In the genomic region with DNA sequence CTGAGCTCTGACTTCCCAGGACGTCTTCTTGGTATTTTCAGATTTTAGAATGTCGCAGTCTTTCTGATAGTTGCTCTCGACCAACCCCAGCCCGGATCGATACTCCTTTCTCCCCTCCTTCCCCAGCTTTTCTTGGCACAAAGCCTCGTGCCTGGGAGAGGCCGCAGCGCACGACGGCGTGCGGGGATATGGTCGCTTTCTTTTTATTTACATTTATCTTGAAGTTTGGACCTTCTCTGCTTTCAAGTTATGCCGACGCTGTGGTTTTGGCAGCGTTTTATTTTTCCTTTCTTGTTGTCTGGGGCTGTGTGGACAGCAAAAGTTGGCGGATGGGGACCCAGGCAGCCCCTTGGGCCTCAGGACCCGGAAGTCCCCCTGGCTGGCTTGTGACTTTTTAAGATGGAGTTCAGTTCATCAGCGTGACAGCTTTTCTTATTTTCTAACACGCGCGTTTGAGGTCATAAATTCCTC, we compare ENCODE assay signal across 17 cellular contexts. TPM values are rescaled to one million over a fixed set of nuclear protein-coding genes. Genes with fewer than 3 reads are reported as not detected.
DNase-seq lines count a peak whose midpoint lies in the region; ATAC-seq, FAIRE-seq and TF ChIP-seq lines count a peak whose summit lies in the region.
"Had no signal": no experiment of that assay in that cellular context is flagged by ENCODE, and none has a peak within 500 bp of the region (broad histone marks: within the 10 kb centered on the region; RNA-seq: fewer than 3 reads in every experiment).

No MANE protein-coding gene starts in this region.

- H3K9me3 ChIP-seq in left ventricle myocardium inferior (replicated peaks) (no peaks in the 10 kb centered on the region), pancreas (no peaks in the 10 kb centered on the region)
- H3K9me3 ChIP-seq: right atrium auricular region had no signal

- H3K36me3 Mint-ChIP-seq in effector memory CD8-positive, alpha-beta T cell (ENCODE audit: insufficient read depth), result no peaks in the 10 kb centered on the region

- no peaks in the 10 kb centered on the region for H3K27me3 Mint-ChIP-seq in effector memory CD8-positive, alpha-beta T cell

- peak overlapping the region in 1 of 2 donors; percentile 9 for H3K27ac Mint-ChIP-seq in effector memory CD8-positive, alpha-beta T cell

- H3K9me3 Mint-ChIP-seq in effector memory CD8-positive, alpha-beta T cell, result no peaks in the 10 kb centered on the region

- H3K27ac ChIP-seq in left ventricle myocardium inferior (replicated peaks), result no peak overlapping the region
- H3K27ac ChIP-seq in pancreas, result peak overlapping the region in 2 of 4 donors; percentile 1 to 33
- H3K27ac ChIP-seq: right atrium auricular region had no signal

- WGBS in pancreas, 2 donors, result 18 to 27% methylated on average over 22 of the region's 22 CpGs

- no peak for TF ChIP-seq CTCF in left ventricle myocardium inferior (IDR thresholded peaks at IDR 0.05; ENCODE audit: borderline replicate concordance)
- no peak for TF ChIP-seq CTCF in pancreas (IDR thresholded peaks at IDR 0.05)

- H3K27me3 ChIP-seq in left ventricle myocardium inferior (ENCODE audit: low read depth) (no peaks in the 10 kb centered on the region), pancreas (no peaks in the 10 kb centered on the region)
- H3K27me3 ChIP-seq: right atrium auricular region had no signal

- peak overlapping the region; percentile 35 for H3K4me3 ChIP-seq in left ventricle myocardium inferior
- peak overlapping the region in 3 of 4 donors; percentile 5 to 21 (median 14) for H3K4me3 ChIP-seq in pancreas

- peaks cover 0 to 7% of the 10 kb centered on the region in 2 donors for H3K4me1 Mint-ChIP-seq in effector memory CD8-positive, alpha-beta T cell (ENCODE audit: low read depth in 2 of 2)

- H3K36me3 ChIP-seq in left ventricle myocardium inferior, result no peaks in the 10 kb centered on the region
- H3K36me3 ChIP-seq in pancreas, result no peaks in the 10 kb centered on the region
- H3K36me3 ChIP-seq: right atrium auricular region had no signal

- H3K4me3 Mint-ChIP-seq in effector memory CD8-positive, alpha-beta T cell, result no peak overlapping the region

- intact Hi-C loops in left ventricle myocardium inferior (cut with micrococcal nuclease), result no loop called here
- intact Hi-C loops in Right ventricle myocardium superior (cut with DNase I), result no loop called here
- intact Hi-C loops in pancreas (cut with DNase I), result no loop called here

- DNase-seq in left ventricle myocardium inferior, result no peak
- DNase-seq in Right ventricle myocardium superior, result no peak
- DNase-seq in fibroblast of peridontal ligament (ENCODE audit: extremely low read depth), result peak; percentile 42
- DNase-seq in pancreas, result no peak
- no peak for DNase-seq in activated T-cell treated with anti-CD3 and anti-CD28 coated beads for 4 hours
- no peak for DNase-seq in CD1c-positive myeloid dendritic cell (ENCODE audit: extremely low spot score)
- no peak for DNase-seq in effector memory CD8-positive, alpha-beta T cell
- DNase-seq: DMS79; effector CD8-positive, alpha-beta T cell; GOT3; NCI-H524; RPMI8226; T1000 had no signal

- no peak for FAIRE-seq in pancreas (lab: Jason Lieb, UNC)

- H3K4me1 ChIP-seq in left ventricle myocardium inferior (no peaks in the 10 kb centered on the region), pancreas (no peaks in the 10 kb centered on the region)
- H3K4me1 ChIP-seq: right atrium auricular region had no signal

- ATAC-seq in Right ventricle myocardium superior (ENCODE audit: poor library complexity) (no peak), pancreas (peak; percentile 44 to 69 (median 65)), HG02884 (IDR thresholded peaks at IDR 0.05; ENCODE audit: unreplicated experiment) (no peak)
- no peak for ATAC-seq in effector memory CD8-positive, alpha-beta T cell (replicated peaks)

RNA-seq across cellular contexts. Expression of a gene that starts 4.2 kb away (rescaled TPM):
- not detected for total RNA-seq in left ventricle myocardium inferior
- total RNA-seq in Right ventricle myocardium superior, result not detected
- total RNA-seq in pancreas, result not detected
- polyA plus RNA-seq in pancreas, result under 1 TPM in 1 of 2 donors, not detected in 1; 0.14 TPM
- total RNA-seq: A673, mesenteric fat pad, right atrium auricular region had no signal

RNA-seq across cellular contexts. Expression of a gene that starts 15.8 kb away (rescaled TPM):
- total RNA-seq in left ventricle myocardium inferior, result 74.6 TPM
- total RNA-seq in Right ventricle myocardium superior, result 66.9 TPM
- total RNA-seq in pancreas, result 100 to 1,000 TPM; 103 to 139 (median 107) TPM
- polyA plus RNA-seq in pancreas, result 100 to 1,000 TPM; 111 to 144 TPM

RNA-seq across cellular contexts. Expression of a gene that starts 31.6 kb away (rescaled TPM):
- total RNA-seq in left ventricle myocardium inferior (25.6 TPM), Right ventricle myocardium superior (29.9 TPM), pancreas (10 to 100 TPM; 47.5 to 98.2 (median 66.3) TPM)
- 10 to 100 TPM; 63.4 to 64.8 TPM for polyA plus RNA-seq in pancreas

RNA-seq across cellular contexts. Expression of a gene that starts 43.8 kb away (rescaled TPM):
- 32.1 TPM for total RNA-seq in left ventricle myocardium inferior
- 33.5 TPM for total RNA-seq in Right ventricle myocardium superior
- 10 to 100 TPM; 13.9 to 31.2 (median 21.4) TPM for total RNA-seq in pancreas
- polyA plus RNA-seq in pancreas, result 10 to 100 TPM; 10.3 to 30.3 TPM

RNA-seq across cellular contexts. Expression of a gene that starts 43.9 kb away (rescaled TPM):
- total RNA-seq in left ventricle myocardium inferior (629 TPM), Right ventricle myocardium superior (666 TPM), pancreas (100 to 1,000 TPM; 493 to 810 (median 529) TPM)
- 100 to 1,000 TPM; 530 to 652 TPM for polyA plus RNA-seq in pancreas

Comparison
In these comparisons a context has a peak if more than half of its experiments do, and no peak if none do; other contexts are left out.
1. ATAC-seq: peak in pancreas (4 of 4); none in Right ventricle myocardium superior (single experiment), HG02884 (single experiment) and effector memory CD8-positive, alpha-beta T cell (single experiment).